12 cellular contexts compared by ENCODE assay signal in the genomic region with DNA sequence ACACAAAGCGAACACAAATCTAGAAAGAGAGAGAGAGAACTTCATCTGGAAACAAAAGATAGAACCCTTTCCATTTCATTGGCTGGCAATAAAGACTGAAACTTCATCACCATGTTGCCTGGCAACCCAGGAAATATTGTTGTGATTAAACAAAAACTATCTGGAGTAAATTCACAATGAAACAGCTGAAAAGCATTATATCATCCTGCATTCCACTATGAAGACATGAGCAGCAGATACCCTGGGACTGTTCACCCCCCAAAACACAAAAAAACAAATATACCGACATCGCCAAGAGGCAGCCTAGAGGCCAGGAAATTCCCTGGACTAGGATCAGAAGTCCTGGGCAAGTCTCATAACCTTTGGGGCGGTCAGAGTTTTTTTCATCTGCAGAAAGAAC.
DNase-seq lines count a peak whose midpoint lies in the region; ATAC-seq and TF ChIP-seq lines count a peak whose summit lies in the region.
"Had no signal": no experiment of that assay in that cellular context is flagged by ENCODE, and none has a peak within 500 bp of the region (broad histone marks: within the 10 kb centered on the region; RNA-seq: fewer than 3 reads in every experiment).

No MANE protein-coding gene starts in this region.

- H3K9me3 ChIP-seq in muscle layer of duodenum (ENCODE audit: control insufficient read depth in 1 of 2, low read length in 2 of 2), result no peaks in the 10 kb centered on the region
- no peaks in the 10 kb centered on the region for H3K9me3 ChIP-seq in upper lobe of right lung

- H3K27ac Mint-ChIP-seq in activated T-cell treated with anti-CD3 and anti-CD28 coated beads, Interleukin-2, amount 50 U/mL, for 24 hours, result peak overlapping the region; percentile 42
- H3K27ac Mint-ChIP-seq: activated CD4-positive, alpha-beta memory T cell treated with anti-CD3 and anti-CD28 coated beads for 36 hours had no signal

- ATAC-seq in upper lobe of right lung (no peak), GM21390 (IDR thresholded peaks at IDR 0.05; ENCODE audit: unreplicated experiment) (no peak)

- DNase-seq in activated T-cell treated with anti-CD3 and anti-CD28 coated beads, Interleukin-2, amount 50 U/mL, for 24 hours, result no peak
- no peak for DNase-seq in activated T-cell treated with anti-CD3 and anti-CD28 coated beads, Interleukin-2, amount 50 U/mL, for 48 hours
- DNase-seq in epithelial cell of esophagus (ENCODE audit: low read depth) (peak; percentile 30), upper lobe of right lung (no peak), islet precursor cell (no peak), KBM-7 (no peak)
- DNase-seq: activated CD4-positive, alpha-beta memory T cell treated with anti-CD3 and anti-CD28 coated beads for 36 hours; MM.1S; PC-9; stimulated activated CD4-positive, alpha-beta T cell treated with anti-CD3 and anti-CD28 coated beads, Interleukin-15, amount 100 ng/mL, for 24 hours had no signal

- H3K4me1 ChIP-seq in muscle layer of duodenum (ENCODE audit: control insufficient read depth in 1 of 2, insufficient read depth in 2 of 2, low read length in 2 of 2) (no peaks in the 10 kb centered on the region), upper lobe of right lung (no peaks in the 10 kb centered on the region)

- H3K4me3 Mint-ChIP-seq in activated T-cell treated with anti-CD3 and anti-CD28 coated beads, Interleukin-2, amount 50 U/mL, for 24 hours, result no peak overlapping the region
- H3K4me3 Mint-ChIP-seq: activated CD4-positive, alpha-beta memory T cell treated with anti-CD3 and anti-CD28 coated beads for 36 hours had no signal

- H3K27me3 ChIP-seq in muscle layer of duodenum (ENCODE audit: low read depth, low read length) (no peaks in the 10 kb centered on the region), upper lobe of right lung (no peaks in the 10 kb centered on the region)

- in situ Hi-C loops in KBM-7 (cut with MboI; ENCODE audit: low pct_unique_long_range_greater_than_20kb, low sequenced_read_pairs), result no loop called here

- H3K4me1 Mint-ChIP-seq in activated T-cell treated with anti-CD3 and anti-CD28 coated beads, Interleukin-2, amount 50 U/mL, for 24 hours (ENCODE audit: low read depth), result peaks cover 66% of the 10 kb centered on the region

- no peak overlapping the region for H3K4me3 ChIP-seq in epithelial cell of esophagus (ENCODE audit: low read length)
- H3K4me3 ChIP-seq in muscle layer of duodenum (ENCODE audit: low read depth in 1 of 2, low read length in 2 of 2), result no peak overlapping the region
- no peak overlapping the region for H3K4me3 ChIP-seq in upper lobe of right lung
- H3K4me3 ChIP-seq: PC-9 had no signal

- H3K9me3 Mint-ChIP-seq in activated T-cell treated with anti-CD3 and anti-CD28 coated beads, Interleukin-2, amount 50 U/mL, for 24 hours, result peaks cover 3% of the 10 kb centered on the region
- H3K9me3 Mint-ChIP-seq: activated CD4-positive, alpha-beta memory T cell treated with anti-CD3 and anti-CD28 coated beads for 36 hours had no signal

- H3K27ac ChIP-seq in muscle layer of duodenum (ENCODE audit: low read length) (peak overlapping the region; percentile 74), upper lobe of right lung (peak overlapping the region; percentile 39)
- H3K27ac ChIP-seq: PC-9 had no signal

- no peaks in the 10 kb centered on the region for H3K36me3 Mint-ChIP-seq in activated T-cell treated with anti-CD3 and anti-CD28 coated beads, Interleukin-2, amount 50 U/mL, for 24 hours (ENCODE audit: low read depth)
- H3K36me3 Mint-ChIP-seq: activated CD4-positive, alpha-beta memory T cell treated with anti-CD3 and anti-CD28 coated beads for 36 hours had no signal

- H3K27me3 Mint-ChIP-seq in activated T-cell treated with anti-CD3 and anti-CD28 coated beads, Interleukin-2, amount 50 U/mL, for 24 hours, result no peaks in the 10 kb centered on the region
- H3K27me3 Mint-ChIP-seq: activated CD4-positive, alpha-beta memory T cell treated with anti-CD3 and anti-CD28 coated beads for 36 hours had no signal

- no peaks in the 10 kb centered on the region for H3K36me3 ChIP-seq in muscle layer of duodenum (ENCODE audit: control insufficient read depth in 1 of 2, insufficient read depth in 2 of 2, low read length in 2 of 2)
- H3K36me3 ChIP-seq in upper lobe of right lung, result no peaks in the 10 kb centered on the region

- intact Hi-C loops in upper lobe of right lung (cut with DNase I), result no loop called here

- TF ChIP-seq CTCF in epithelial cell of esophagus (IDR thresholded peaks at IDR 0.05; ENCODE audit: insufficient read depth, low read depth, low read length, missing control alignments) (no peak), upper lobe of right lung (IDR thresholded peaks at IDR 0.05) (no peak)
